Comparison of ENCODE assay signal across 8 cellular contexts in genomic region chr17:36844601-36845000, GRCh38.
"Had no signal": no experiment of that assay in that cellular context is flagged by ENCODE, and none has a peak within 500 bp of the region (broad histone marks: within the 10 kb centered on the region; RNA-seq: fewer than 3 reads in every experiment).

No MANE protein-coding gene starts in this region.

- H3K9me3 Mint-ChIP-seq: GM23338, HFFc6 had no signal

- DNase-seq: H9, HCEC 1CT, HFFc6, IMR-90, Karpas-422, KBM-7 had no signal

- ATAC-seq: GM23338 had no signal

- H3K4me3 Mint-ChIP-seq: GM23338, H9, HFFc6 had no signal

- H3K27ac ChIP-seq: KMS-11 had no signal

- H2AFZ ChIP-seq: GM23338 had no signal

- H3K4me2 ChIP-seq: GM23338, KMS-11 had no signal

- H3K9ac ChIP-seq: KMS-11 had no signal

- H3K27ac Mint-ChIP-seq: GM23338, H9, HFFc6 had no signal

- H3K4me3 ChIP-seq: GM23338 had no signal
